8 cellular contexts compared by ENCODE assay signal in genomic region chr3:99842826-99843589, GRCh38. TPM values are rescaled to one million over a fixed set of nuclear protein-coding genes. Genes with fewer than 3 reads are reported as not detected.
A peak's percentile ranks its signal among the peaks of the same experiment; 100 is the strongest.
DNase-seq lines count a peak whose midpoint lies in the region; ATAC-seq and TF ChIP-seq lines count a peak whose summit lies in the region.

No MANE protein-coding gene starts in this region.

- TF ChIP-seq CTCF in LNCAP (IDR thresholded peaks at IDR 0.05): peak; percentile 76
- TF ChIP-seq CTCF in fibroblast of villous mesenchyme (IDR thresholded peaks at IDR 0.05; ENCODE audit: insufficient read depth, low read depth, low read length): peak; percentile 69

- ATAC-seq in GM18868 (IDR thresholded peaks at IDR 0.05; ENCODE audit: unreplicated experiment): peak; percentile 61

- DNase-seq in AML-193 (lab: John Stamatoyannopoulos, UW) (peak; percentile 64 to 67), SW480 (ENCODE audit: low spot score) (peak; percentile 65), fibroblast of villous mesenchyme (ENCODE audit: low read depth) (peak; percentile 77), pons (ENCODE audit: low spot score) (peak; percentile 73), UCSD-AML1 (lab: John Stamatoyannopoulos, UW; ENCODE audit: unreplicated experiment) (no peak)
- no peak for DNase-seq in activated CD8-positive, alpha-beta memory T cell treated with anti-CD3 and anti-CD28 coated beads, Interleukin-2, amount 50 U/mL, for 4 hours

- no peak overlapping the region for H3K4me3 ChIP-seq in fibroblast of villous mesenchyme (ENCODE audit: low read depth, low read length)

RNA-seq across cellular contexts. Expression of gene CMSS1, which starts 25.3 kb away (rescaled TPM):
- 7.1 and 8.6 TPM in 2 replicates for total RNA-seq in fibroblast of villous mesenchyme

Comparison
In these comparisons a context has a peak if more than half of its experiments do, and no peak if none do; other contexts are left out.
1. DNase-seq: peak in AML-193 (2 of 2), SW480 (single experiment), fibroblast of villous mesenchyme (single experiment) and pons (single experiment); none in activated CD8-positive, alpha-beta memory T cell treated with anti-CD3 and anti-CD28 coated beads, Interleukin-2, amount 50 U/mL, for 4 hours (single experiment) and UCSD-AML1 (single experiment).